Comparison of ENCODE assay signal across 23 cellular contexts in genomic region chr19:885536-886224, GRCh38. TPM values are rescaled to one million over a fixed set of nuclear protein-coding genes. Genes with fewer than 3 reads are reported as not detected.
DNase-seq lines count a peak whose midpoint lies in the region; ATAC-seq and TF ChIP-seq lines count a peak whose summit lies in the region.
"Had no signal": no experiment of that assay in that cellular context is flagged by ENCODE, and none has a peak within 500 bp of the region (broad histone marks: within the 10 kb centered on the region; RNA-seq: fewer than 3 reads in every experiment).

No MANE protein-coding gene starts in this region.

- peaks cover 14% of the 10 kb centered on the region for H3K4me1 ChIP-seq in Caco-2
- H3K4me1 ChIP-seq: BLaER1 treated with 17β-estradiol and CSF1 and Interleukin-3, amounts not matched to agents 10 nM and 100 nM had no signal

- H3K4me1 Mint-ChIP-seq in Caco-2 (ENCODE audit: low read depth, unreplicated experiment) (no peaks in the 10 kb centered on the region), WTC11 (no peaks in the 10 kb centered on the region)
- peaks cover 7% of the 10 kb centered on the region for H3K4me1 Mint-ChIP-seq in T-helper 2 cell treated with Interferon-gamma antibody and Interleukin-4, amounts not matched to agents 5 μg/mL and 100 μg/mL, for 36 hours (ENCODE audit: low read depth)
- H3K4me1 Mint-ChIP-seq: GM23338 had no signal

- H3K27me3 Mint-ChIP-seq in Caco-2 (ENCODE audit: insufficient read depth, unreplicated experiment): no peaks in the 10 kb centered on the region
- no peaks in the 10 kb centered on the region for H3K27me3 Mint-ChIP-seq in WTC11 (ENCODE audit: low read depth)
- H3K27me3 Mint-ChIP-seq in T-helper 2 cell treated with Interferon-gamma antibody and Interleukin-4, amounts not matched to agents 5 μg/mL and 100 μg/mL, for 36 hours (ENCODE audit: low read depth): no peaks in the 10 kb centered on the region
- H3K27me3 Mint-ChIP-seq: B cell; CD4-positive, CD25-positive, alpha-beta regulatory T cell; IgD-negative memory B cell had no signal

- H3K27ac ChIP-seq in dorsolateral prefrontal cortex (peak overlapping the region in 45 of 59 donors; percentile 2 to 84 (median 63)), temporal lobe (ENCODE audit: low read depth, low read length) (peak overlapping the region; percentile 56)
- H3K27ac ChIP-seq: BLaER1 treated with 17β-estradiol and CSF1 and Interleukin-3, amounts not matched to agents 10 nM and 100 nM; HL-60 had no signal

- no peak overlapping the region for H3K4me3 Mint-ChIP-seq in Caco-2 (ENCODE audit: unreplicated experiment)
- H3K4me3 Mint-ChIP-seq in WTC11: no peak overlapping the region
- H3K4me3 Mint-ChIP-seq in T-helper 2 cell treated with Interferon-gamma antibody and Interleukin-4, amounts not matched to agents 5 μg/mL and 100 μg/mL, for 36 hours: no peak overlapping the region
- H3K4me3 Mint-ChIP-seq: B cell; CD4-positive, CD25-positive, alpha-beta regulatory T cell; CD8-positive, alpha-beta memory T cell; GM23338; HFFc6; IgD-negative memory B cell had no signal

- CTCF ChIA-PET in Caco-2 (lab: Charles Lee): no interaction called here
- CTCF ChIA-PET in WTC11 (lab: Charles Lee): no interaction called here

- no peak for DNase-seq in Caco-2
- DNase-seq in WTC11 (ENCODE audit: low spot score): no peak
- DNase-seq in dorsolateral prefrontal cortex: no peak
- no peak for DNase-seq in T-helper 2 cell treated with Interferon-gamma antibody and Interleukin-4, amounts not matched to agents 5 μg/mL and 100 μg/mL, for 36 hours (ENCODE audit: low spot score)
- no peak for DNase-seq in cortex of kidney (lab: John Stamatoyannopoulos, UW)
- no peak for DNase-seq in HuH-7 (ENCODE audit: low spot score)
- DNase-seq: CD4-positive, CD25-positive, alpha-beta regulatory T cell; CD8-positive, alpha-beta memory T cell; COR-L47; DMS79; GDM1; H7; HFFc6 had no signal

- peaks cover 49% of the 10 kb centered on the region for H3K36me3 Mint-ChIP-seq in Caco-2 (ENCODE audit: insufficient read depth, unreplicated experiment)
- H3K36me3 Mint-ChIP-seq in WTC11: peaks cover 18% of the 10 kb centered on the region
- peaks cover 16% of the 10 kb centered on the region for H3K36me3 Mint-ChIP-seq in T-helper 2 cell treated with Interferon-gamma antibody and Interleukin-4, amounts not matched to agents 5 μg/mL and 100 μg/mL, for 36 hours (ENCODE audit: low read depth)
- H3K36me3 Mint-ChIP-seq: CD4-positive, CD25-positive, alpha-beta regulatory T cell; IgD-negative memory B cell had no signal

- TF ChIP-seq CTCF in Caco-2 (IDR thresholded peaks at IDR 0.05; ENCODE audit: insufficient read depth in 1 of 2, low read depth in 1 of 2, low read length in 1 of 2, severe bottlenecking in 1 of 2, unreplicated experiment in 1 of 2): no peak
- TF ChIP-seq CTCF in WTC11 (IDR thresholded peaks at IDR 0.05): no peak
- TF ChIP-seq CTCF in dorsolateral prefrontal cortex (IDR thresholded peaks at IDR 0.05 in 54 of 56, conservative IDR thresholded peaks at IDR 0.05 in 2 of 56; ENCODE audit: low read depth in 1 of 56, partially characterized antibody in 56 of 56): no peak

- POLR2A ChIA-PET in Caco-2 (lab: Charles Lee) (interaction anchor here (0.6 kb wide), 1 partner anchor 134 kb away, joined by 12 read pairs; no protein-coding TSS in a partner anchor), WTC11 (lab: Charles Lee) (no interaction called here)

- intact Hi-C loops in Caco-2 (cut with micrococcal nuclease; ENCODE audit: unreplicated experiment) (no loop called here), dorsolateral prefrontal cortex (cut with DNase I) (no loop called here)

- no peaks in the 10 kb centered on the region for H3K9me3 ChIP-seq in Caco-2
- H3K9me3 ChIP-seq: BLaER1 treated with 17β-estradiol and CSF1 and Interleukin-3, amounts not matched to agents 10 nM and 100 nM had no signal

- no peak overlapping the region for H3K4me3 ChIP-seq in Caco-2 (ENCODE audit: low read depth, low read length)
- no peak overlapping the region for H3K4me3 ChIP-seq in dorsolateral prefrontal cortex
- H3K4me3 ChIP-seq: BLaER1 treated with 17β-estradiol and CSF1 and Interleukin-3, amounts not matched to agents 10 nM and 100 nM; GM23338 had no signal

- H3K27ac Mint-ChIP-seq in Caco-2 (ENCODE audit: unreplicated experiment) (peak overlapping the region; percentile 57), WTC11 (no peak overlapping the region)
- no peak overlapping the region for H3K27ac Mint-ChIP-seq in T-helper 2 cell treated with Interferon-gamma antibody and Interleukin-4, amounts not matched to agents 5 μg/mL and 100 μg/mL, for 36 hours
- H3K27ac Mint-ChIP-seq: B cell, GM23338, HFFc6 had no signal

- BruUV-seq in Caco-2 (replicated peaks; lab: Mats Ljungman, UMichigan): no TSS peak

- H3K27me3 ChIP-seq in Caco-2 (replicated peaks; ENCODE audit: control insufficient read depth, insufficient read depth, low read length) (no peaks in the 10 kb centered on the region), dorsolateral prefrontal cortex (no peaks in the 10 kb centered on the region)
- H3K27me3 ChIP-seq: BLaER1 treated with 17β-estradiol and CSF1 and Interleukin-3, amounts not matched to agents 10 nM and 100 nM had no signal

- H3K36me3 ChIP-seq in Caco-2 (ENCODE audit: control insufficient read depth, insufficient read depth, low read length): peaks cover 3% of the 10 kb centered on the region

- H3K9me3 Mint-ChIP-seq in Caco-2 (ENCODE audit: unreplicated experiment) (no peaks in the 10 kb centered on the region), WTC11 (no peaks in the 10 kb centered on the region)
- H3K9me3 Mint-ChIP-seq in T-helper 2 cell treated with Interferon-gamma antibody and Interleukin-4, amounts not matched to agents 5 μg/mL and 100 μg/mL, for 36 hours: no peaks in the 10 kb centered on the region
- H3K9me3 Mint-ChIP-seq: CD4-positive, CD25-positive, alpha-beta regulatory T cell; CD8-positive, alpha-beta memory T cell; GM23338; HFFc6; IgD-negative memory B cell had no signal

- no peak for ATAC-seq in WTC11
- ATAC-seq: GM23338, HCT116 had no signal

TF ChIP-seq in WTC11, 78 proteins besides CTCF, POLR2A, EP300 and RAD21:
- TF ChIP-seq NFATC4 (CRISPR knock-in tag; IDR thresholded peaks at IDR 0.05): no peak
- no peak for TF ChIP-seq PRDM15 (CRISPR knock-in tag; IDR thresholded peaks at IDR 0.05)
- no peak for TF ChIP-seq ZNF317 (CRISPR knock-in tag; IDR thresholded peaks at IDR 0.05; ENCODE audit: borderline replicate concordance, low read depth)
- no peak for TF ChIP-seq JUN (CRISPR knock-in tag; IDR thresholded peaks at IDR 0.05)
- TF ChIP-seq GABPB1 (CRISPR knock-in tag; IDR thresholded peaks at IDR 0.05): no peak
- TF ChIP-seq ZMAT4 (CRISPR knock-in tag; IDR thresholded peaks at IDR 0.05): no peak
- 0 out of 2 replicates have a peak, but pooled peaks have one; percentile 41 for TF ChIP-seq RELA (CRISPR knock-in tag; IDR thresholded peaks at IDR 0.05; ENCODE audit: borderline replicate concordance)

RNA-seq across cellular contexts. Expression of gene MED16, which starts 7.3 kb away (rescaled TPM):
- total RNA-seq in Caco-2 (2022): 64.3 and 69.1 TPM in 2 replicates
- 66.9 to 88.8 TPM (median 84.5 TPM) in 3 replicates for total RNA-seq in WTC11 (2021)
- total RNA-seq in dorsolateral prefrontal cortex: 100 to 1,000 TPM in 1 of 120 experiments, 10 to 100 TPM in 119; 48.8 to 100 (median 63.9) TPM
- 24.8 TPM for total RNA-seq in temporal lobe

RNA-seq across cellular contexts. Expression of gene RNU6-9, which starts 7.6 kb away (rescaled TPM):
- not detected in 2 replicates for total RNA-seq in Caco-2 (2022)
- total RNA-seq in WTC11 (2021): not detected in 3 replicates
- total RNA-seq in dorsolateral prefrontal cortex: not detected
- not detected for total RNA-seq in temporal lobe
- total RNA-seq: A172; B cell; CD4-positive, CD25-positive, alpha-beta regulatory T cell; CD8-positive, alpha-beta memory T cell; Daoy; GM23338; H7; HFFc6; HT1080 had no signal

RNA-seq across cellular contexts. Expression of gene CFD, which starts 26.2 kb away (rescaled TPM):
- total RNA-seq in Caco-2 (2022): 4.4 and 6.1 TPM in 2 replicates
- total RNA-seq in WTC11 (2021): 1.7 to 2.7 TPM (median 2.5 TPM) in 3 replicates
- total RNA-seq in dorsolateral prefrontal cortex: 1 to 10 TPM in 102 of 120 experiments, under 1 TPM in 16, not detected in 2; 0.44 to 6.5 (median 1.9) TPM
- total RNA-seq in temporal lobe: 0.98 TPM
- total RNA-seq: HT1080 had no signal

RNA-seq across cellular contexts. Expression of gene R3HDM4, which starts 27.3 kb away (rescaled TPM):
- total RNA-seq in Caco-2 (2022): 57.7 and 60.4 TPM in 2 replicates
- 85.5 to 99.5 TPM (median 88.3 TPM) in 3 replicates for total RNA-seq in WTC11 (2021)
- 10 to 100 TPM; 26.1 to 60.5 (median 37.5) TPM for total RNA-seq in dorsolateral prefrontal cortex
- total RNA-seq in temporal lobe: 24.6 TPM

RNA-seq across cellular contexts. Expression of gene KISS1R, which starts 31.5 kb away (rescaled TPM):
- total RNA-seq in Caco-2 (2022) (13.0 and 16.6 TPM in 2 replicates), WTC11 (2021) (2.9 to 4.4 TPM (median 3.6 TPM) in 3 replicates), dorsolateral prefrontal cortex (1 to 10 TPM in 59 of 120 experiments, under 1 TPM in 56, not detected in 5; 0.29 to 3.5 (median 1.0) TPM), temporal lobe (0.49 TPM)
- total RNA-seq: A172, Daoy, HFFc6, HT1080 had no signal
